31 cellular contexts compared by ENCODE assay signal in genomic region chr13:84303035-84303434, GRCh38.
"Had no signal": no experiment of that assay in that cellular context is flagged by ENCODE, and none has a peak within 500 bp of the region (broad histone marks: within the 10 kb centered on the region; RNA-seq: fewer than 3 reads in every experiment).

No MANE protein-coding gene starts in this region.

- H3K4me3 ChIP-seq: PC-9, SJCRH30, SK-N-MC had no signal

- H3K4me2 ChIP-seq: PC-9 had no signal

- H3K27me3 ChIP-seq: SJCRH30 had no signal

- H3K4me1 ChIP-seq: SJCRH30 had no signal

- H3K36me3 ChIP-seq: SJCRH30 had no signal

- H3K27ac ChIP-seq: PC-9, RWPE1, SJCRH30, SK-N-MC had no signal

- H3K9me3 ChIP-seq: SJCRH30 had no signal

- DNase-seq: Karpas-422, MM.1S, MV-4-11, NCI-H1092, NCI-H1105, NCI-H1417 treated with DMSO at 0.1 percent for 48 hours, NCI-H1436 treated with DMSO at 0.1 percent for 48 hours, NCI-H1694 treated with DMSO at 0.1 percent for 48 hours, NCI-H187 treated with DMSO at 0.1 percent for 48 hours, NCI-H2029, NCI-H2081, NCI-H2171 treated with DMSO at 0.1 percent for 48 hours, NCI-H2227 treated with DMSO at 0.1 percent for 48 hours, NCI-H446 treated with DMSO at 0.1 percent for 48 hours, NCI-H510A, NCI-H524, NCI-H526, NCI-H69, NCI-H748 treated with DMSO at 0.1 percent for 48 hours, NCI-H82, PC-9, SHP77, SIG-M5, SJCRH30, SW 1271, T-helper 1 cell had no signal

- H2AFZ ChIP-seq: PC-9 had no signal

- ATAC-seq: Panc1, Right ventricle myocardium inferior, SK-N-SH treated with all-trans-retinoic acid at 6 μM for 48 hours had no signal
